Comparison of ENCODE assay signal across 3 cellular contexts in the genomic region with DNA sequence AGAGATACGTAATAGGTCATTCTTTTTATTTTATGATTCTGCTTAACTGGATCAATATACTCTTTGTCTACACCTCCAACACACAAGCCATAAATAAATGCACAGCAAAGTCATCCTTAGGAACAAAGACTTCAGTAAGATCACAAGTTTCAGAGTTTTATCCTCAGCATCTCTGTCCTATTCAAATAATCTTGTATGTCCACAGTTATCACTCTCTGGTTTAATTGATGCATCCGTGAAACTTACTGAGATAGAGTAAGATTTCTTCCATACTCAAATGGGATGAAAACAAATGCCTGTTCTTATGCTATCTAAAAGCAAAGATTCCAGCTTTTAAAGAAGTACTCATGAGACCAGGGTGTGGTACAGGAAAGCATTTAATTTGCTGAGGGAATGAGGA.
"Had no signal": no experiment of that assay in that cellular context is flagged by ENCODE, and none has a peak within 500 bp of the region (broad histone marks: within the 10 kb centered on the region; RNA-seq: fewer than 3 reads in every experiment).

No MANE protein-coding gene starts in this region.

- DNase-seq: GDM1, GF-D8 had no signal

- ATAC-seq: GM12878 had no signal
